14 cellular contexts compared by ENCODE assay signal in genomic region chr2:27622921-27623384, GRCh38. TPM values are rescaled to one million over a fixed set of nuclear protein-coding genes. Genes with fewer than 3 reads are reported as not detected.
DNase-seq lines count a peak whose midpoint lies in the region; ATAC-seq, FAIRE-seq and TF ChIP-seq lines count a peak whose summit lies in the region.
"Had no signal": no experiment of that assay in that cellular context is flagged by ENCODE, and none has a peak within 500 bp of the region (broad histone marks: within the 10 kb centered on the region; RNA-seq: fewer than 3 reads in every experiment).

No MANE protein-coding gene starts in this region.

- H3K9me3 ChIP-seq in AG04450 (ENCODE audit: control insufficient read depth, insufficient read depth, low read length) (no peaks in the 10 kb centered on the region), astrocyte (ENCODE audit: insufficient read depth, low read depth, low read length) (no peaks in the 10 kb centered on the region)
- H3K9me3 ChIP-seq: left ventricle myocardium inferior, upper lobe of left lung had no signal

- FAIRE-seq in astrocyte (lab: Jason Lieb, UNC): peak; percentile 64
- FAIRE-seq: GM12892 had no signal

- POLR2A ChIA-PET in AG04450 (lab: Yijun Ruan, JAX): no interaction called here

- H3K36me3 ChIP-seq in astrocyte (ENCODE audit: insufficient read depth, low read length): peaks cover 38% of the 10 kb centered on the region

- H3K27me3 Mint-ChIP-seq in astrocyte (ENCODE audit: low read depth, unreplicated experiment): no peaks in the 10 kb centered on the region

- H2AFZ ChIP-seq in astrocyte (ENCODE audit: low read depth, low read length): no peak overlapping the region

- peak overlapping the region; percentile 55 for H3K4me2 ChIP-seq in astrocyte (ENCODE audit: low read length)

- TF ChIP-seq CTCF in AG04450 (IDR thresholded peaks at IDR 0.05; ENCODE audit: low read depth, low read length) (no peak), astrocyte (IDR thresholded peaks at IDR 0.05; ENCODE audit: insufficient read depth, low read depth, low read length) (no peak)

- H4K20me1 ChIP-seq in astrocyte (ENCODE audit: insufficient read depth, low read length): no peaks in the 10 kb centered on the region

- peak overlapping the region; percentile 55 for H3K27ac Mint-ChIP-seq in astrocyte (ENCODE audit: unreplicated experiment)
- H3K27ac Mint-ChIP-seq: CD8-positive, alpha-beta T cell had no signal

- ATAC-seq in HG02798 (IDR thresholded peaks at IDR 0.05; ENCODE audit: poor library complexity, unreplicated experiment): no peak
- ATAC-seq: CD8-positive, alpha-beta T cell had no signal

- H3K9ac ChIP-seq in astrocyte (ENCODE audit: low read length): peak overlapping the region; percentile 51

- H3K27ac ChIP-seq in AG04450 (ENCODE audit: low read depth, low read length): no peak overlapping the region
- H3K27ac ChIP-seq in astrocyte (ENCODE audit: low read depth, low read length): peak overlapping the region; percentile 80
- H3K27ac ChIP-seq: epithelial cell of prostate, left ventricle myocardium inferior, SK-N-MC, upper lobe of left lung had no signal

- DNase-seq in AG04450 (ENCODE audit: low read depth, low spot score) (peak; percentile 42), HCEC 1CT (peak; percentile 65), astrocyte (ENCODE audit: low read depth) (peak; percentile 98), iPS DF 4.7 (ENCODE audit: extremely low read depth, low spot score) (peak; percentile 25), GOT3 (lab: John Stamatoyannopoulos, UW) (no peak), NCI-H524 treated with DMSO at 0.1 percent for 48 hours (lab: John Stamatoyannopoulos, UW) (no peak), RPMI8226 (no peak)
- DNase-seq: CD8-positive, alpha-beta T cell; left ventricle myocardium inferior; upper lobe of left lung had no signal

- H3K4me1 Mint-ChIP-seq in astrocyte (ENCODE audit: low read depth, unreplicated experiment): peaks cover 26% of the 10 kb centered on the region

- peak overlapping the region; percentile 2 for H3K4me3 Mint-ChIP-seq in astrocyte (ENCODE audit: unreplicated experiment)
- H3K4me3 Mint-ChIP-seq: CD8-positive, alpha-beta T cell had no signal

- H3K27me3 ChIP-seq in AG04450 (ENCODE audit: control insufficient read depth, insufficient read depth, low read length): no peaks in the 10 kb centered on the region
- H3K27me3 ChIP-seq in astrocyte (ENCODE audit: insufficient read depth, low read length): no peaks in the 10 kb centered on the region
- H3K27me3 ChIP-seq: upper lobe of left lung had no signal

- H3K36me3 Mint-ChIP-seq in astrocyte (ENCODE audit: low read depth, unreplicated experiment): peaks cover 16% of the 10 kb centered on the region

- no peaks in the 10 kb centered on the region for H3K9me3 Mint-ChIP-seq in astrocyte (ENCODE audit: unreplicated experiment)
- H3K9me3 Mint-ChIP-seq: CD8-positive, alpha-beta T cell had no signal

- CTCF ChIA-PET in AG04450 (lab: Charles Lee): interaction anchor here (1.4 kb wide), 1 partner anchor 60 kb away, joined by 3 read pairs; no protein-coding TSS in a partner anchor

- peaks cover 35% of the 10 kb centered on the region for H3K4me1 ChIP-seq in astrocyte (ENCODE audit: insufficient read depth, low read length)

- H3K79me2 ChIP-seq in astrocyte (ENCODE audit: insufficient read depth, low read length): no peaks in the 10 kb centered on the region

- no peak overlapping the region for H3K4me3 ChIP-seq in AG04450 (ENCODE audit: low read depth, low read length)
- no peak overlapping the region for H3K4me3 ChIP-seq in astrocyte (ENCODE audit: insufficient read depth, low read depth, low read length)
- H3K4me3 ChIP-seq: left ventricle myocardium inferior, SK-N-MC, upper lobe of left lung had no signal

RNA-seq across cellular contexts. Expression of gene CCDC121, which starts 5.9 kb away (rescaled TPM):
- polyA plus RNA-seq in AG04450 (2011; rRNA removed): 1.7 and 1.8 TPM in 2 replicates
- 1.1 and 1.2 TPM in 2 replicates for polyA minus RNA-seq in AG04450 (2011; rRNA and poly(A)+ RNA removed)
- 1.2 and 1.6 TPM in 2 replicates for total RNA-seq in astrocyte

RNA-seq across cellular contexts. Expression of gene GPN1, which starts 5.9 kb away (rescaled TPM):
- 63.9 and 73.6 TPM in 2 replicates for polyA plus RNA-seq in AG04450 (2011; rRNA removed)
- polyA minus RNA-seq in AG04450 (2011; rRNA and poly(A)+ RNA removed): 31.5 and 46.1 TPM in 2 replicates
- 54.4 and 63.9 TPM in 2 replicates for total RNA-seq in astrocyte

RNA-seq across cellular contexts. Expression of gene ZNF512, which starts 40.1 kb away (rescaled TPM):
- 51.4 and 63.7 TPM in 2 replicates for polyA plus RNA-seq in AG04450 (2011; rRNA removed)
- polyA minus RNA-seq in AG04450 (2011; rRNA and poly(A)+ RNA removed): 30.2 and 44.1 TPM in 2 replicates
- 27.5 and 32.5 TPM in 2 replicates for total RNA-seq in astrocyte

RNA-seq across cellular contexts. Expression of gene SUPT7L, which starts 40.5 kb away (rescaled TPM):
- 43.9 and 46.7 TPM in 2 replicates for polyA plus RNA-seq in AG04450 (2011; rRNA removed)
- 35.2 and 41.2 TPM in 2 replicates for polyA minus RNA-seq in AG04450 (2011; rRNA and poly(A)+ RNA removed)
- total RNA-seq in astrocyte: 25.9 and 27.8 TPM in 2 replicates

RNA-seq across cellular contexts. Expression of gene SLC4A1AP, which starts 40.7 kb away (rescaled TPM):
- 12.5 and 15.5 TPM in 2 replicates for polyA plus RNA-seq in AG04450 (2011; rRNA removed)
- polyA minus RNA-seq in AG04450 (2011; rRNA and poly(A)+ RNA removed): 5.3 and 8.9 TPM in 2 replicates
- 20.9 and 21.3 TPM in 2 replicates for total RNA-seq in astrocyte

Comparison
In these comparisons a context has a peak if more than half of its experiments do, and no peak if none do; other contexts are left out.
1. DNase-seq: peak in AG04450 (single experiment), HCEC 1CT (single experiment), astrocyte (single experiment) and iPS DF 4.7 (single experiment); none in GOT3 (single experiment), NCI-H524 treated with DMSO at 0.1 percent for 48 hours (single experiment) and RPMI8226 (single experiment).